Comparison of ENCODE assay signal across 27 cellular contexts in genomic region chrX:54352677-54353076, GRCh38.
"Had no signal": no experiment of that assay in that cellular context is flagged by ENCODE, and none has a peak within 500 bp of the region (broad histone marks: within the 10 kb centered on the region; RNA-seq: fewer than 3 reads in every experiment).

No MANE protein-coding gene starts in this region.

- H3K36me3 ChIP-seq: esophagus squamous epithelium, gastrocnemius medialis, heart right ventricle, left lung, lower lobe of right lung had no signal

- H3K4me3 ChIP-seq: coronary artery, dorsolateral prefrontal cortex, esophagus squamous epithelium, gastrocnemius medialis, heart right ventricle, left lung, lower lobe of right lung, mucosa of descending colon had no signal

- H3K27ac Mint-ChIP-seq: mesothelial cell of epicardium, naive B cell had no signal

- H3K9me3 ChIP-seq: left lung, lower lobe of right lung, mucosa of descending colon had no signal

- ATAC-seq: esophagus mucosa, gastrocnemius medialis, heart right ventricle, left cardiac atrium, left lung, left ventricle myocardium superior, lower lobe of right lung, mucosa of descending colon had no signal

- H3K4me3 Mint-ChIP-seq: mesothelial cell of epicardium, naive B cell had no signal

- DNase-seq: dermis blood vessel endothelial cell; dorsolateral prefrontal cortex; effector CD4-positive, alpha-beta T cell; effector memory CD4-positive, alpha-beta T cell; erythroblast; esophagus squamous epithelium; foreskin fibroblast; foreskin melanocyte; gastrocnemius medialis; glutamatergic neuron; head of caudate nucleus; heart right ventricle; hippocampal formation; left cardiac atrium; left lung; left ventricle myocardium superior; lower lobe of right lung; mesenchymal stem cell; mucosa of descending colon; naive B cell had no signal

- H3K27me3 ChIP-seq: esophagus squamous epithelium had no signal

- H3K36me3 Mint-ChIP-seq: naive B cell had no signal

- H3K4me1 ChIP-seq: gastrocnemius medialis, heart right ventricle, left lung, lower lobe of right lung had no signal

- H3K27ac ChIP-seq: coronary artery, dorsolateral prefrontal cortex, epithelial cell of prostate, esophagus squamous epithelium, gastrocnemius medialis, heart right ventricle, left lung, lower lobe of right lung had no signal

- FAIRE-seq: endometrium, islet of Langerhans, keratinocyte had no signal
